ENCODE assay signal across 8 cellular contexts in genomic region chr6:89079611-89080213, GRCh38. TPM values are rescaled to one million over a fixed set of nuclear protein-coding genes. Genes with fewer than 3 reads are reported as not detected.
DNase-seq lines count a peak whose midpoint lies in the region; ATAC-seq and TF ChIP-seq lines count a peak whose summit lies in the region.

No MANE protein-coding gene starts in this region.

- under 1% methylated on average over 16 of the region's 17 CpGs for WGBS in mammary epithelial cell (ENCODE audit: low coverage, missing lambda C conversion rate)

- H3K27me3 ChIP-seq in MM.1S (replicated peaks; ENCODE audit: insufficient read depth, low read length) (no peaks in the 10 kb centered on the region), WERI-Rb-1 (ENCODE audit: insufficient read depth, low read depth, severe bottlenecking) (no peaks in the 10 kb centered on the region), mammary epithelial cell (ENCODE audit: insufficient read depth, low read length) (no peaks in the 10 kb centered on the region)

- ATAC-seq in HG02610 (IDR thresholded peaks at IDR 0.05; ENCODE audit: unreplicated experiment) (no peak), GM19023 (IDR thresholded peaks at IDR 0.05; ENCODE audit: unreplicated experiment) (no peak)

- in situ Hi-C loops in mammary epithelial cell (cut with MboI; ENCODE audit: low sequenced_read_pairs in 2 of 2): loop anchor here in 1 of 2 donors (5.0 to 25.0 kb wide), 2 partner anchors 42 to 92 kb away; no protein-coding TSS in a partner anchor

- peaks cover 4% of the 10 kb centered on the region; the same call in 1 of the 2 replicates for H3K36me3 ChIP-seq in MM.1S (replicated peaks; ENCODE audit: insufficient read depth, low read length)
- H3K36me3 ChIP-seq in WERI-Rb-1: peaks cover 16% of the 10 kb centered on the region
- no peaks in the 10 kb centered on the region for H3K36me3 ChIP-seq in mammary epithelial cell (ENCODE audit: insufficient read depth, low read length)

- DNase-seq in GM12864 (ENCODE audit: low read depth): no peak
- peak; percentile 66 for DNase-seq in MM.1S
- no peak for DNase-seq in WERI-Rb-1
- peak; percentile 62 for DNase-seq in mammary epithelial cell
- DNase-seq in iris pigment epithelial cell (ENCODE audit: low read depth): peak; percentile 84
- peak; percentile 55 for DNase-seq in smooth muscle cell of the brain vasculature (ENCODE audit: low read depth, low spot score)

- H3K9me3 ChIP-seq in MM.1S (replicated peaks; ENCODE audit: insufficient read depth, low read length) (no peaks in the 10 kb centered on the region), WERI-Rb-1 (ENCODE audit: severe bottlenecking) (peaks cover 2% of the 10 kb centered on the region), mammary epithelial cell (replicated peaks; ENCODE audit: insufficient read depth, low read length) (no peaks in the 10 kb centered on the region)

- CTCF ChIA-PET in mammary epithelial cell (lab: Charles Lee; ENCODE audit: low non-redundant PET): interaction anchor here (0.6 to 0.7 kb wide), 2 partner anchors 43 to 97 kb away, joined by 5 to 6 read pairs; no protein-coding TSS in a partner anchor

- H4K20me1 ChIP-seq in MM.1S (ENCODE audit: insufficient read depth, low read length): peaks cover 23% of the 10 kb centered on the region; the same call in 1 of the 2 replicates
- H4K20me1 ChIP-seq in mammary epithelial cell (ENCODE audit: insufficient read depth, low read length): no peaks in the 10 kb centered on the region

- H3K4me3 ChIP-seq in GM12864 (ENCODE audit: low read depth, low read length): peak overlapping the region; percentile 99
- H3K4me3 ChIP-seq in MM.1S (ENCODE audit: low read length): peak overlapping the region; percentile 98
- peak overlapping the region; percentile 96 for H3K4me3 ChIP-seq in WERI-Rb-1 (ENCODE audit: low read depth, low read length)
- peak overlapping the region; percentile 52 to 67 (median 63) for H3K4me3 ChIP-seq in mammary epithelial cell (replicated peaks in 1 of 3; ENCODE audit: insufficient read depth in 1 of 3, low read depth in 2 of 3, low read length in 3 of 3)

- H3F3A ChIP-seq in MM.1S (ENCODE audit: insufficient read depth, low read length): peaks cover 18% of the 10 kb centered on the region

- H2AFZ ChIP-seq in MM.1S (ENCODE audit: low read length) (peak overlapping the region; percentile 71), mammary epithelial cell (ENCODE audit: low read depth, low read length) (peak overlapping the region; percentile 86)

- peaks cover 37% of the 10 kb centered on the region for H3K79me2 ChIP-seq in MM.1S (ENCODE audit: low read length)
- peaks cover 24% of the 10 kb centered on the region for H3K79me2 ChIP-seq in mammary epithelial cell (ENCODE audit: insufficient read depth, low read length)

- BruUV-seq in mammary epithelial cell (replicated peaks; lab: Mats Ljungman, UMichigan): TSS peak; percentile 71

- H3K4me1 ChIP-seq in MM.1S (ENCODE audit: low read length) (peaks cover 9% of the 10 kb centered on the region; the same call in 1 of the 2 replicates), mammary epithelial cell (ENCODE audit: insufficient read depth, low read length) (peaks cover 18% of the 10 kb centered on the region)

- TF ChIP-seq CTCF in GM12864 (IDR thresholded peaks at IDR 0.05; ENCODE audit: low read depth, low read length, missing control alignments) (no peak), MM.1S (IDR thresholded peaks at IDR 0.05; ENCODE audit: low read length) (no peak), WERI-Rb-1 (IDR thresholded peaks at IDR 0.05; ENCODE audit: low read depth, low read length) (no peak), mammary epithelial cell (conservative IDR thresholded peaks at IDR 0.05 in 1 of 2, IDR thresholded peaks at IDR 0.05 in 1 of 2; ENCODE audit: extremely low read depth in 1 of 2, insufficient read depth in 1 of 2, low read depth in 1 of 2, low read length in 2 of 2) (no peak)

- H3K4me2 ChIP-seq in MM.1S (ENCODE audit: low read depth, low read length) (peak overlapping the region; percentile 82), mammary epithelial cell (ENCODE audit: insufficient read depth, low read depth, low read length) (peak overlapping the region; percentile 85)

- H3K9ac ChIP-seq in MM.1S (ENCODE audit: low read length) (peak overlapping the region; percentile 65), mammary epithelial cell (ENCODE audit: insufficient read depth, low read length) (peak overlapping the region; percentile 91)

- H3K27ac ChIP-seq in MM.1S (ENCODE audit: low read length) (peak overlapping the region; percentile 66), WERI-Rb-1 (peak overlapping the region; percentile 98; the same call in 1 of the 2 replicates), mammary epithelial cell (ENCODE audit: insufficient read depth, low read depth, low read length) (peak overlapping the region; percentile 89)

- intact Hi-C loops in mammary epithelial cell (cut with micrococcal nuclease): loop anchor here (1.0 kb wide), 3 partner anchors 30 to 97 kb away; no protein-coding TSS in a partner anchor

- no peaks in the 10 kb centered on the region for H3K9me2 ChIP-seq in MM.1S (replicated peaks; ENCODE audit: insufficient read depth, low read length)

- dilution Hi-C loops in mammary epithelial cell (cut with HindIII; ENCODE audit: low sequenced_read_pairs): loop anchor here (5.0 kb wide), 2 partner anchors 42 to 97 kb away; no protein-coding TSS in a partner anchor

RNA-seq across cellular contexts. Expression of gene PNRC1, which starts 0.8 kb away (rescaled TPM):
- total RNA-seq in mammary epithelial cell: 10 to 100 TPM; 56.6 to 75.0 TPM
- 4.7 TPM for polyA plus RNA-seq in mammary epithelial cell
- 27.0 TPM for polyA minus RNA-seq in mammary epithelial cell

RNA-seq across cellular contexts. Expression of gene SRSF12, which starts 38.2 kb away (rescaled TPM):
- 1 to 10 TPM in 1 of 2 donors, under 1 TPM in 1; 0.54 to 3.8 TPM for total RNA-seq in mammary epithelial cell
- 0.14 TPM for polyA plus RNA-seq in mammary epithelial cell
- not detected for polyA minus RNA-seq in mammary epithelial cell

Comparison
In these comparisons a context has a peak if more than half of its experiments do, and no peak if none do; other contexts are left out.
1. DNase-seq: peak in MM.1S (single experiment), mammary epithelial cell (single experiment), iris pigment epithelial cell (single experiment) and smooth muscle cell of the brain vasculature (single experiment); none in GM12864 (single experiment) and WERI-Rb-1 (single experiment).
2. Peak in every context shown above with its lines, with median percentiles within 50 percentile points of each other: H3K4me3 ChIP-seq and H3K27ac ChIP-seq.